Comparison of ENCODE assay signal across 8 cellular contexts in genomic region chr4:139301821-139302611, GRCh38. TPM values are rescaled to one million over a fixed set of nuclear protein-coding genes. Genes with fewer than 3 reads are reported as not detected.
A peak's percentile ranks its signal among the peaks of the same experiment; 100 is the strongest.
DNase-seq lines count a peak whose midpoint lies in the region; ATAC-seq and TF ChIP-seq lines count a peak whose summit lies in the region.

Gene NDUFC1 (minus strand): TSS chr4:139302477. CDS start chr4:139295798, 6,679 bp downstream.

- H2BK5ac ChIP-seq in neuronal stem cell (ENCODE audit: low read length) = peak within 1 kb of the TSS; percentile 62

- H3K27me3 ChIP-seq in neuronal stem cell (ENCODE audit: control insufficient read depth in 3 of 3, insufficient read depth in 3 of 3, low read depth in 1 of 3, low read length in 3 of 3) (no peaks in the 10 kb centered on the region), tibial artery (no peaks in the 10 kb centered on the region)

- peaks cover 4 to 30% of the 10 kb centered on the region in 2 donors for H3K9me3 ChIP-seq in neuronal stem cell (replicated peaks in 1 of 2; ENCODE audit: control insufficient read depth in 2 of 2, insufficient read depth in 1 of 2, low read depth in 1 of 2, low read length in 2 of 2)
- no peaks in the 10 kb centered on the region for H3K9me3 ChIP-seq in tibial artery

- peak within 1 kb of the TSS; percentile 93 for H3K23ac ChIP-seq in neuronal stem cell (ENCODE audit: low read depth, low read length, poor library complexity)

- peak within 1 kb of the TSS; percentile 16 for H2BK12ac ChIP-seq in neuronal stem cell (ENCODE audit: low read length)

- H3K18ac ChIP-seq in neuronal stem cell (ENCODE audit: low read length) = peak within 1 kb of the TSS; percentile 97

- H2BK15ac ChIP-seq in neuronal stem cell (ENCODE audit: low read length) = no peak within 1 kb of the TSS

- no peak within 1 kb of the TSS for H2BK120ac ChIP-seq in neuronal stem cell (ENCODE audit: low read depth, low read length)

- peak within 1 kb of the TSS; percentile 81 for H3K27ac ChIP-seq in neuronal stem cell (replicated peaks; ENCODE audit: low read length)
- H3K27ac ChIP-seq in tibial artery = peak within 1 kb of the TSS; percentile 88 to 91

- peak within 1 kb of the TSS; percentile 68 for H4K91ac ChIP-seq in neuronal stem cell (ENCODE audit: low read depth, low read length, poor library complexity)

- H3K9ac ChIP-seq in neuronal stem cell (ENCODE audit: low read depth, low read length, poor library complexity) = peak within 1 kb of the TSS; percentile 97

- TF ChIP-seq CTCF in foreskin fibroblast (IDR thresholded peaks at IDR 0.05; ENCODE audit: low read depth, low read length) (no peak), tibial artery (IDR thresholded peaks at IDR 0.05) (peak; percentile 16 to 18)

- WGBS in neuronal stem cell (ENCODE audit: extremely low coverage in 2 of 2, insufficient read length in 2 of 2, insufficient replicate concordance in 1 of 2), 2 donors = no CpG with 5 or more reads among the region's 46 CpGs

- H3K14ac ChIP-seq in neuronal stem cell (ENCODE audit: low read length) = peak within 1 kb of the TSS; percentile 94

- H2AK5ac ChIP-seq in neuronal stem cell (ENCODE audit: low read depth, low read length) = peak within 1 kb of the TSS; percentile 17

- peaks cover 0 to 3% of the 10 kb centered on the region in 2 donors for H3K4me1 ChIP-seq in neuronal stem cell (ENCODE audit: control insufficient read depth in 2 of 2, insufficient read depth in 1 of 2, low read depth in 1 of 2, low read length in 2 of 2)
- H3K4me1 ChIP-seq in tibial artery = peaks cover 0 to 39% (median 20%) of the 10 kb centered on the region in 4 donors

- H3K4me3 ChIP-seq in foreskin fibroblast (ENCODE audit: low read depth in 1 of 2, low read length in 2 of 2) (peak within 1 kb of the TSS; percentile 74 to 96), neuronal stem cell (ENCODE audit: low read length in 2 of 2) (peak within 1 kb of the TSS; percentile 76 to 93), tibial artery (peak within 1 kb of the TSS; percentile 87 to 88)

- H3K36me3 ChIP-seq in neuronal stem cell (replicated peaks in 1 of 2; ENCODE audit: control insufficient read depth in 2 of 2, insufficient read depth in 2 of 2, low read length in 2 of 2) (peaks cover 7 to 35% of the 10 kb centered on the region in 2 donors), tibial artery (no peaks in the 10 kb centered on the region)

- peak within 1 kb of the TSS; percentile 7 for H3K4ac ChIP-seq in neuronal stem cell (ENCODE audit: low read length)

- peak within 1 kb of the TSS; percentile 51 for H3K4me2 ChIP-seq in neuronal stem cell (ENCODE audit: insufficient read depth, low read length, poor library complexity, severe bottlenecking)

- peak within 1 kb of the TSS; percentile 78 for H2AFZ ChIP-seq in neuronal stem cell (ENCODE audit: low read length)

- H3K79me1 ChIP-seq in neuronal stem cell (ENCODE audit: low read depth, low read length) = peaks cover 2% of the 10 kb centered on the region

- no peak within 1 kb of the TSS for H4K8ac ChIP-seq in neuronal stem cell (ENCODE audit: low read depth, low read length)

- ATAC-seq in GM19467 (IDR thresholded peaks at IDR 0.05; ENCODE audit: unreplicated experiment) = peak; percentile 34

- intact Hi-C loops in tibial artery (cut with DNase I; ENCODE audit: low total_unique reads) = no loop called here

- DNase-seq in COR-L47 (lab: John Stamatoyannopoulos, UW) = peak; percentile 29
- peak; percentile 54 for DNase-seq in HPDE6-E6E7 (ENCODE audit: extremely low spot score)
- peak; percentile 69 for DNase-seq in RPMI8226
- DNase-seq in activated T-helper 9 cell treated with anti-CD3 and anti-CD28 coated beads, Interleukin-2, amount 50 U/mL, for 16 hours (ENCODE audit: low read depth) = peak; percentile 58
- DNase-seq in foreskin fibroblast = peak in 1 of 2 donors; percentile 71
- DNase-seq in neuronal stem cell (ENCODE audit: low spot score) = no peak
- peak; percentile 48 to 78 for DNase-seq in tibial artery

RNA-seq across cellular contexts. Expression of gene NDUFC1, which starts in this region (rescaled TPM):
- polyA plus RNA-seq in neuronal stem cell (2013, experiment 1 of 2) = 135 TPM
- polyA plus RNA-seq in neuronal stem cell (2013, experiment 2 of 2) = 139 TPM
